ENCODE assay signal across 10 cellular contexts in the genomic region with DNA sequence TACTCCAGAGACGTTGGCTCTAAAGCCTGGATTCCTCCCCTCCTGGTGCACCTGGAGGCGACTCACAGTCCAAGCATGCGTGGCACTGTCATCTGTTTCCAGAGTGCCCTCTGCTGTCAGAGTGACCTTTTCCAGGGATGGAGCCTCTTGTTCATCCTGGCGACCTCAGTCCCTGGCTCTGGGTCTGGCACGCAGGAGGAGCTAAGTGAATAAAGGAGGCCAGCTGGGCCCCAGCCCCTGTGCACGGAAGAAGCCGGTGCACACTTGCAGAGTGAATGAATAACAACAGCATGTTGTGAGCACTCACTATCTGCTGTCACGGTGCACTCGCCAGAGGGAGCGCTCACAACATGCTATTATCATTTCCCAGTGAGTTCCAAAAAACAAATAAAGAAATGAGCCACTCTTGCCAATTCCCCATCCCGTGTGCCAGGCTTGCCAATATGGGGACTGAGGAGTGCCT. TPM values are rescaled to one million over a fixed set of nuclear protein-coding genes. Genes with fewer than 3 reads are reported as not detected.
DNase-seq lines count a peak whose midpoint lies in the region; ATAC-seq and TF ChIP-seq lines count a peak whose summit lies in the region.
"Had no signal": no experiment of that assay in that cellular context is flagged by ENCODE, and none has a peak within 500 bp of the region (broad histone marks: within the 10 kb centered on the region; RNA-seq: fewer than 3 reads in every experiment).

No MANE protein-coding gene starts in this region.

- DNase-seq in BE2C: peak; percentile 61
- DNase-seq in LNCaP clone FGC (ENCODE audit: low read depth): peak; percentile 54
- peak; percentile 21 for DNase-seq in astrocyte of the hippocampus (ENCODE audit: low read depth, low spot score)
- peak in 1 of 2 donors; percentile 8 for DNase-seq in left colon
- no peak for DNase-seq in AG20443 (ENCODE audit: low spot score)
- no peak for DNase-seq in germinal center (ENCODE audit: low spot score)
- no peak for DNase-seq in AG08396 (ENCODE audit: low spot score)
- no peak for DNase-seq in stimulated activated CD4-positive, alpha-beta T cell treated with anti-CD3 and anti-CD28 coated beads, Interleukin-15, amount 100 ng/mL, for 24 hours
- DNase-seq: T-helper 9 cell had no signal

- no peaks in the 10 kb centered on the region for H3K9me3 ChIP-seq in BE2C

- peaks cover 21% of the 10 kb centered on the region for H3K4me1 ChIP-seq in BE2C

- intact Hi-C loops in left colon (cut with DNase I, micrococcal nuclease): no loop called here

- ATAC-seq in left colon: peak; percentile 42

- H3K4me3 ChIP-seq in BE2C (ENCODE audit: low read depth, low read length) (no peak overlapping the region), LNCaP clone FGC (ENCODE audit: low read depth, low read length) (no peak overlapping the region)

- peak; percentile 42 for TF ChIP-seq CTCF in BE2C (IDR thresholded peaks at IDR 0.05; ENCODE audit: low read depth, low read length)
- TF ChIP-seq CTCF in LNCaP clone FGC (IDR thresholded peaks at IDR 0.05; ENCODE audit: control insufficient read depth, extremely low read depth, insufficient read depth): peak; percentile 72

- H3K36me3 ChIP-seq in BE2C: no peaks in the 10 kb centered on the region

- H3K27me3 ChIP-seq in BE2C: no peaks in the 10 kb centered on the region

RNA-seq across cellular contexts. Expression of a gene that starts 27.8 kb away (rescaled TPM):
- polyA plus RNA-seq in BE2C (2012; ENCODE audit: insufficient read depth, insufficient read length, low read depth): not detected
- total RNA-seq in left colon: not detected
- total RNA-seq: dermis microvascular lymphatic vessel endothelial cell had no signal

Comparison
In these comparisons a context has a peak if more than half of its experiments do, and no peak if none do; other contexts are left out.
1. DNase-seq: peak in BE2C (single experiment), LNCaP clone FGC (single experiment) and astrocyte of the hippocampus (single experiment); none in AG20443 (single experiment), germinal center (single experiment), AG08396 (single experiment) and stimulated activated CD4-positive, alpha-beta T cell treated with anti-CD3 and anti-CD28 coated beads, Interleukin-15, amount 100 ng/mL, for 24 hours (single experiment).